Comparison of ENCODE assay signal across 8 cellular contexts in genomic region chr2:164761201-164761600, GRCh38.
DNase-seq lines count a peak whose midpoint lies in the region; ATAC-seq lines count a peak whose summit lies in the region.
"Not testable (repeated sequence)": the region's sequence is repeated elsewhere in the genome, so short reads cannot be mapped to it uniquely, and the experiment has no call there.

No MANE protein-coding gene starts in this region.

- H3K36me3 Mint-ChIP-seq in activated T-helper 17 cell treated with anti-CD3 and anti-CD28 coated beads, Interleukin-2, amount 50 U/mL, for 72 hours (ENCODE audit: low read depth), result not testable (repeated sequence)

- ATAC-seq in GM18868 (IDR thresholded peaks at IDR 0.05; ENCODE audit: unreplicated experiment) (peak; percentile 100), GM21367 (IDR thresholded peaks at IDR 0.05; ENCODE audit: unreplicated experiment) (peak; percentile 99), HG02763 (IDR thresholded peaks at IDR 0.05; ENCODE audit: unreplicated experiment) (peak; percentile 100), HG03159 (IDR thresholded peaks at IDR 0.05; ENCODE audit: unreplicated experiment) (peak; percentile 99)
- peak; percentile 85 for ATAC-seq in activated T-helper 17 cell treated with anti-CD3 and anti-CD28 coated beads, Interleukin-2, amount 50 U/mL, for 72 hours (replicated peaks)

- H3K4me3 ChIP-seq in rectal smooth muscle tissue (ENCODE audit: low read length), result peak overlapping the region; percentile 13

- H3K36me3 ChIP-seq in rectal smooth muscle tissue (ENCODE audit: control insufficient read depth, insufficient read depth, low read length), result not testable (repeated sequence)

- not testable (repeated sequence) for H3K27me3 ChIP-seq in rectal smooth muscle tissue (ENCODE audit: control insufficient read depth, insufficient read depth, low read length)

- not testable (repeated sequence) for H3K27me3 Mint-ChIP-seq in activated T-helper 17 cell treated with anti-CD3 and anti-CD28 coated beads, Interleukin-2, amount 50 U/mL, for 72 hours

- H3K27ac ChIP-seq in rectal smooth muscle tissue (ENCODE audit: low read depth, low read length), result not testable (repeated sequence)

- not testable (repeated sequence) for H3K9me3 Mint-ChIP-seq in activated T-helper 17 cell treated with anti-CD3 and anti-CD28 coated beads, Interleukin-2, amount 50 U/mL, for 72 hours

- not testable (repeated sequence) for H3K4me1 ChIP-seq in rectal smooth muscle tissue (ENCODE audit: control insufficient read depth, insufficient read depth, low read length)

- H3K4me3 Mint-ChIP-seq in activated T-helper 17 cell treated with anti-CD3 and anti-CD28 coated beads, Interleukin-2, amount 50 U/mL, for 72 hours, result not testable (repeated sequence)

- not testable (repeated sequence) for H3K4me1 Mint-ChIP-seq in activated T-helper 17 cell treated with anti-CD3 and anti-CD28 coated beads, Interleukin-2, amount 50 U/mL, for 72 hours

- H3K9ac ChIP-seq in rectal smooth muscle tissue (ENCODE audit: low read length), result not testable (repeated sequence)

- DNase-seq in DMS53 (lab: John Stamatoyannopoulos, UW) (peak; percentile 22), NAMALWA (ENCODE audit: low spot score) (peak; percentile 48)

- H3K27ac Mint-ChIP-seq in activated T-helper 17 cell treated with anti-CD3 and anti-CD28 coated beads, Interleukin-2, amount 50 U/mL, for 72 hours, result not testable (repeated sequence)
